Comparison of ENCODE assay signal across 34 cellular contexts in the genomic region with DNA sequence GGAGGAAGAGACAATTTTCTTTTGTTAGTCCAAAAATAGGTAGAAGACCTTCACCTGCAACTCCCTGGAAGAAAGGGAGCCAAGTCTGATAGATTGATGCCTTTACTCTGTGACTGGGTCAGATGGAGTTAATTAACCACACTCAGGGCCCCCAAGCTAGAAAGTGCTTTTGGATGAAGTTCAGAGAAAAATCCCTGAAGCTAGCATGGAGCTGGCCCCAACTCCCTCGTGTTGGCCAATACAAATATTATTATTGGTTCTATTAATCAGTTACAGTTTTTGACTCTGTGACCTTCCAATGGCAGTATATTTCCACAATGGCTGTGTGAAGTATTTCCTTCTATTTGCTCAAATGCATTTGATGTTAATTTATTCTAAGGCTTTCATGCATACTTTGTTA.
"Had no signal": no experiment of that assay in that cellular context is flagged by ENCODE, and none has a peak within 500 bp of the region (broad histone marks: within the 10 kb centered on the region; RNA-seq: fewer than 3 reads in every experiment).

No MANE protein-coding gene starts in this region.

- H3K9me3 Mint-ChIP-seq: activated CD4-positive, alpha-beta T cell treated with anti-CD3 and anti-CD28 coated beads, Interleukin-2, amount 10 ng/mL, durations not matched to agents 24 days and 14 days; T-helper 1 cell treated with Interleukin-12 subunit alpha and Interleukin-12 subunit beta and Interleukin-4 antibody, amounts not matched to agents 30 μg/mL and 1 μg/mL, for 36 hours had no signal

- H3K36me3 Mint-ChIP-seq: activated CD4-positive, alpha-beta memory T cell treated with anti-CD3 and anti-CD28 coated beads for 36 hours; activated CD8-positive, alpha-beta memory T cell treated with anti-CD3 and anti-CD28 coated beads, Interleukin-2, amount 10 ng/mL, durations not matched to agents 7 days and 5 days; activated naive CD4-positive, alpha-beta T cell treated with anti-CD3 and anti-CD28 coated beads, Interleukin-2, amount 50 U/mL, for 24 hours; activated naive CD8-positive, alpha-beta T cell treated with anti-CD3 and anti-CD28 coated beads for 36 hours; T-cell had no signal

- DNase-seq: activated B cell treated with CpG ODN at 0.5 μM for 24 hours; activated CD4-positive, alpha-beta memory T cell treated with anti-CD3 and anti-CD28 coated beads for 36 hours; activated CD4-positive, alpha-beta T cell treated with anti-CD3 and anti-CD28 coated beads, Interleukin-2, amount 10 ng/mL, durations not matched to agents 24 days and 14 days; activated CD8-positive, alpha-beta memory T cell treated with anti-CD3 and anti-CD28 coated beads, Interleukin-2, amount 10 ng/mL, durations not matched to agents 7 days and 5 days; activated CD8-positive, alpha-beta memory T cell treated with anti-CD3 and anti-CD28 coated beads, Interleukin-2, amount 50 U/mL, for 4 hours; activated CD8-positive, alpha-beta T cell treated with anti-CD3 and anti-CD28 coated beads, Interleukin-2, amount 10 ng/mL, durations not matched to agents 7 days and 5 days; activated effector memory CD4-positive, alpha-beta T cell treated with anti-CD3 and anti-CD28 coated beads, Interleukin-2, amount 50 U/mL, for 16 hours; activated naive CD4-positive, alpha-beta T cell treated with anti-CD3 and anti-CD28 coated beads for 36 hours; activated naive CD8-positive, alpha-beta T cell treated with anti-CD3 and anti-CD28 coated beads for 36 hours; activated naive CD8-positive, alpha-beta T cell treated with anti-CD3 and anti-CD28 coated beads, Interleukin-2, amount 50 U/mL, for 24 hours; activated T-cell treated with anti-CD3 and anti-CD28 coated beads, Interleukin-2, amount 50 U/mL, for 1 hour; activated T-cell treated with anti-CD3 and anti-CD28 coated beads, Interleukin-2, amount 50 U/mL, for 48 hours; adrenal gland; amygdala; aorta; brain microvascular endothelial cell; caudate nucleus; cortex of kidney; dermis blood vessel endothelial cell; effector CD4-positive, alpha-beta T cell; effector memory CD8-positive, alpha-beta T cell; erythroblast; foreskin melanocyte; SW 1271; T-cell; T1000; WERI-Rb-1 had no signal

- ATAC-seq: activated CD4-positive, CD25-positive, alpha-beta regulatory T cell treated with anti-CD3 and anti-CD28 coated beads, Interleukin-2, amount 50 U/mL, for 24 hours; activated CD8-positive, alpha-beta memory T cell treated with anti-CD3 and anti-CD28 coated beads, Interleukin-2, amount 10 ng/mL, durations not matched to agents 7 days and 5 days; activated CD8-positive, alpha-beta T cell treated with anti-CD3 and anti-CD28 coated beads, Interleukin-2, amount 10 ng/mL, durations not matched to agents 7 days and 5 days; activated naive CD8-positive, alpha-beta T cell treated with anti-CD3 and anti-CD28 coated beads, Interleukin-2, amount 50 U/mL, for 24 hours; effector memory CD8-positive, alpha-beta T cell; gastroesophageal sphincter; T-cell had no signal

- H3K4me3 ChIP-seq: adrenal gland, esophagus muscularis mucosa, gastroesophageal sphincter had no signal

- H3K4me3 Mint-ChIP-seq: activated B cell treated with CpG ODN at 0.5 μM for 24 hours; activated CD4-positive, alpha-beta memory T cell treated with anti-CD3 and anti-CD28 coated beads for 36 hours; activated CD4-positive, alpha-beta T cell treated with anti-CD3 and anti-CD28 coated beads, Interleukin-2, amount 10 ng/mL, durations not matched to agents 24 days and 14 days; activated CD8-positive, alpha-beta memory T cell treated with anti-CD3 and anti-CD28 coated beads, Interleukin-2, amount 10 ng/mL, durations not matched to agents 7 days and 5 days; activated CD8-positive, alpha-beta T cell treated with anti-CD3 and anti-CD28 coated beads, Interleukin-2, amount 10 ng/mL, durations not matched to agents 7 days and 5 days; activated naive CD4-positive, alpha-beta T cell treated with anti-CD3 and anti-CD28 coated beads for 36 hours; activated naive CD4-positive, alpha-beta T cell treated with anti-CD3 and anti-CD28 coated beads, Interleukin-2, amount 50 U/mL, for 24 hours; activated naive CD8-positive, alpha-beta T cell treated with anti-CD3 and anti-CD28 coated beads for 36 hours; activated naive CD8-positive, alpha-beta T cell treated with anti-CD3 and anti-CD28 coated beads, Interleukin-2, amount 50 U/mL, for 24 hours; activated T-helper 1 cell treated with anti-CD3 and anti-CD28 coated beads, Interleukin-12 subunit alpha, Interleukin-12 subunit beta, Interleukin-2, Interleukin-4 antibody, amounts not matched to agents 30 ng/mL and 10 ng/mL and 1 ng/mL, durations not matched to agents 14 hours and 24 hours and 36 hours; effector memory CD8-positive, alpha-beta T cell; T-cell; T-helper 1 cell treated with Interleukin-12 subunit alpha and Interleukin-12 subunit beta and Interleukin-4 antibody, amounts not matched to agents 30 μg/mL and 1 μg/mL, for 36 hours had no signal

- H3K9me3 ChIP-seq: adrenal gland, esophagus muscularis mucosa, gastroesophageal sphincter had no signal

- H3K27me3 Mint-ChIP-seq: activated B cell treated with CpG ODN at 0.5 μM for 24 hours; activated CD4-positive, alpha-beta memory T cell treated with anti-CD3 and anti-CD28 coated beads for 36 hours; activated CD4-positive, alpha-beta T cell treated with anti-CD3 and anti-CD28 coated beads, Interleukin-2, amount 10 ng/mL, durations not matched to agents 24 days and 14 days; activated CD8-positive, alpha-beta memory T cell treated with anti-CD3 and anti-CD28 coated beads, Interleukin-2, amount 10 ng/mL, durations not matched to agents 7 days and 5 days; activated naive CD4-positive, alpha-beta T cell treated with anti-CD3 and anti-CD28 coated beads, Interleukin-2, amount 50 U/mL, for 24 hours; activated naive CD8-positive, alpha-beta T cell treated with anti-CD3 and anti-CD28 coated beads for 36 hours; activated naive CD8-positive, alpha-beta T cell treated with anti-CD3 and anti-CD28 coated beads, Interleukin-2, amount 50 U/mL, for 24 hours; effector memory CD8-positive, alpha-beta T cell; T-cell had no signal

- H3K27ac Mint-ChIP-seq: activated B cell treated with CpG ODN at 0.5 μM for 24 hours; activated CD4-positive, alpha-beta memory T cell treated with anti-CD3 and anti-CD28 coated beads for 36 hours; activated CD4-positive, alpha-beta T cell treated with anti-CD3 and anti-CD28 coated beads, Interleukin-2, amount 10 ng/mL, durations not matched to agents 24 days and 14 days; activated CD8-positive, alpha-beta memory T cell treated with anti-CD3 and anti-CD28 coated beads, Interleukin-2, amount 10 ng/mL, durations not matched to agents 7 days and 5 days; activated CD8-positive, alpha-beta T cell treated with anti-CD3 and anti-CD28 coated beads, Interleukin-2, amount 10 ng/mL, durations not matched to agents 7 days and 5 days; activated naive CD4-positive, alpha-beta T cell treated with anti-CD3 and anti-CD28 coated beads for 36 hours; activated naive CD4-positive, alpha-beta T cell treated with anti-CD3 and anti-CD28 coated beads, Interleukin-2, amount 50 U/mL, for 24 hours; activated naive CD8-positive, alpha-beta T cell treated with anti-CD3 and anti-CD28 coated beads for 36 hours; activated naive CD8-positive, alpha-beta T cell treated with anti-CD3 and anti-CD28 coated beads, Interleukin-2, amount 50 U/mL, for 24 hours; activated T-helper 1 cell treated with anti-CD3 and anti-CD28 coated beads, Interleukin-12 subunit alpha, Interleukin-12 subunit beta, Interleukin-2, Interleukin-4 antibody, amounts not matched to agents 30 ng/mL and 10 ng/mL and 1 ng/mL, durations not matched to agents 14 hours and 24 hours and 36 hours; activated T-helper 2 cell treated with anti-CD3 and anti-CD28 coated beads, Interferon-gamma antibody, Interleukin-2, Interleukin-4, amounts not matched to agents 10 μg/mL and 5 μg/mL and 100 μg/mL, durations not matched to agents 14 hours and 24 hours and 36 hours; effector memory CD8-positive, alpha-beta T cell; T-cell; T-helper 1 cell treated with Interleukin-12 subunit alpha and Interleukin-12 subunit beta and Interleukin-4 antibody, amounts not matched to agents 30 μg/mL and 1 μg/mL, for 36 hours had no signal

- H3K27ac ChIP-seq: adrenal gland, brain microvascular endothelial cell, esophagus muscularis mucosa, gastroesophageal sphincter, WERI-Rb-1 had no signal

- H3K4me1 Mint-ChIP-seq: activated B cell treated with CpG ODN at 0.5 μM for 24 hours; activated CD4-positive, alpha-beta T cell treated with anti-CD3 and anti-CD28 coated beads, Interleukin-2, amount 10 ng/mL, durations not matched to agents 24 days and 14 days; activated CD8-positive, alpha-beta memory T cell treated with anti-CD3 and anti-CD28 coated beads, Interleukin-2, amount 10 ng/mL, durations not matched to agents 7 days and 5 days; activated naive CD4-positive, alpha-beta T cell treated with anti-CD3 and anti-CD28 coated beads, Interleukin-2, amount 50 U/mL, for 24 hours; activated naive CD8-positive, alpha-beta T cell treated with anti-CD3 and anti-CD28 coated beads for 36 hours; activated naive CD8-positive, alpha-beta T cell treated with anti-CD3 and anti-CD28 coated beads, Interleukin-2, amount 50 U/mL, for 24 hours; T-cell had no signal

- H3K4me1 ChIP-seq: adrenal gland, esophagus muscularis mucosa, gastroesophageal sphincter had no signal

- H3K27me3 ChIP-seq: adrenal gland, brain microvascular endothelial cell, esophagus muscularis mucosa, gastroesophageal sphincter had no signal

- H3K36me3 ChIP-seq: adrenal gland, brain microvascular endothelial cell, esophagus muscularis mucosa, gastroesophageal sphincter, WERI-Rb-1 had no signal
